ENCODE assay signal across 8 cellular contexts in the genomic region with DNA sequence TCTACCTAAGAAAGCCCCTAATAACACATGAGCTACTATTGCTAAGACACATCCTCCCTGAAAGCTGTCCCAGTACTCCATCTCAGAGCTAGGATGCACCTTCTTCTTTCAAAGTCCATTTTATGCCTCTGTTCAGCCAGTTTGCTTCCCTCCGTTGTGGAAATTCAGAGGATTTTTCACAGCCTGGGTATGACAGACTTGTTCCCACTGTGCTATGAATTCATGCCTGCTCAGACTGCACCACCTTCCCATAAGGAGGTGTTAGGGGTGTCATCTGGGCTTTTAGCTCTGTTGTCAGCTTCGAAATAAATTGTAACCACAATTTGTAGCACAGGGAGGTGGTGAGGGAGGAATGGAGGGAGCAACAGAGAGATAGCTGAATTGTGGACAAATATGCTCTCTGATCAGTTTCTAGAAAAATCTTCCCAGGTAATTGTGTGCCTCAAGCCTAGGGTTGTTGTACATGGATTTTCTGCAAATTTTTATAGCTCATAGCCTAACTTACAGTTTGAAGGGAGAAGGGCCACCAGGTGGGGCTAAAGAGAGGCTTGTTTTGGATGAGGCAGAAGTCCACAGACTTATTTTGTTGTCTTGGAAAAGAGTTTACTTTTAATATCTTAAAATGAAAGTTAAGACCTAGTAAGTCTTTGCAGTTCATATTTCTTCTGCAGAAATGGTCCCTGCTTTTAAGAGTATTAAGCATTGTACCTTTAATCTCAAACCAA.
DNase-seq lines count a peak whose midpoint lies in the region; ATAC-seq and TF ChIP-seq lines count a peak whose summit lies in the region.

No MANE protein-coding gene starts in this region.

- TF ChIP-seq CTCF in HFF-Myc (IDR thresholded peaks at IDR 0.05; ENCODE audit: low read depth, low read length, missing control alignments): peak; percentile 61
- TF ChIP-seq CTCF in right lobe of liver (IDR thresholded peaks at IDR 0.05): peak; percentile 43 to 67 (median 58)
- peak; percentile 58 to 64 for TF ChIP-seq CTCF in tibial artery (IDR thresholded peaks at IDR 0.05)

- no peaks in the 10 kb centered on the region for H3K27me3 ChIP-seq in right lobe of liver
- H3K27me3 ChIP-seq in tibial artery: no peaks in the 10 kb centered on the region

- H3K4me1 ChIP-seq in right lobe of liver: no peaks in the 10 kb centered on the region
- H3K4me1 ChIP-seq in tibial artery: peaks cover 0 to 76% (median 41%) of the 10 kb centered on the region in 4 donors

- H3K4me3 ChIP-seq in HFF-Myc (replicated peaks; ENCODE audit: low read depth, low read length): no peak overlapping the region
- H3K4me3 ChIP-seq in right lobe of liver: no peak overlapping the region
- no peak overlapping the region for H3K4me3 ChIP-seq in tibial artery

- H3K9me3 ChIP-seq in right lobe of liver (no peaks in the 10 kb centered on the region), tibial artery (no peaks in the 10 kb centered on the region)

- no peak for TF ChIP-seq POLR2A in right lobe of liver (IDR thresholded peaks at IDR 0.05)

- DNase-seq in NCI-H82 (lab: John Stamatoyannopoulos, UW) (peak; percentile 74), NCI-H82 treated with DMSO at 0.1 percent for 48 hours (lab: John Stamatoyannopoulos, UW; ENCODE audit: unreplicated experiment) (no peak), HFF-Myc (ENCODE audit: extremely low read depth, low read depth) (peak; percentile 6), NCI-H69 (lab: John Stamatoyannopoulos, UW) (peak; percentile 59), cerebellar nuclear complex (lab: John Stamatoyannopoulos, UW) (peak; percentile 13 to 53), right lobe of liver (peak in 2 of 3 donors; percentile 25 to 48), tibial artery (peak; percentile 47 to 68)
- no peak for DNase-seq in activated effector memory CD4-positive, alpha-beta T cell treated with anti-CD3 and anti-CD28 coated beads, Interleukin-2, amount 50 U/mL, for 16 hours

- H3K27ac ChIP-seq in right lobe of liver: no peak overlapping the region
- peak overlapping the region; percentile 39 to 51 for H3K27ac ChIP-seq in tibial artery

- intact Hi-C loops in right lobe of liver (cut with DNase I): no loop called here
- intact Hi-C loops in tibial artery (cut with DNase I; ENCODE audit: low total_unique reads): no loop called here

- ATAC-seq in right lobe of liver: peak; percentile 52 to 62 (median 56)

- WGBS in right lobe of liver (ENCODE audit: insufficient coverage, low coverage, low lambda C conversion rate, missing lambda C conversion rate): 73% methylated on average over 2 of the region's 2 CpGs

- no peaks in the 10 kb centered on the region for H3K36me3 ChIP-seq in right lobe of liver
- H3K36me3 ChIP-seq in tibial artery: no peaks in the 10 kb centered on the region

Comparison
In these comparisons a context has a peak if more than half of its experiments do, and no peak if none do; other contexts are left out.
1. DNase-seq: peak in NCI-H82 (single experiment), HFF-Myc (single experiment), NCI-H69 (single experiment), cerebellar nuclear complex (2 of 2), right lobe of liver (2 of 3) and tibial artery (2 of 2); none in NCI-H82 treated with DMSO at 0.1 percent for 48 hours (single experiment) and activated effector memory CD4-positive, alpha-beta T cell treated with anti-CD3 and anti-CD28 coated beads, Interleukin-2, amount 50 U/mL, for 16 hours (single experiment).
2. H3K27ac ChIP-seq: peak in tibial artery (2 of 2); none in right lobe of liver (0 of 3).
3. Peak in every context shown above with its lines, with median percentiles within 50 percentile points of each other: CTCF ChIP-seq.